Comparison of ENCODE assay signal across 9 cellular contexts in the genomic region with DNA sequence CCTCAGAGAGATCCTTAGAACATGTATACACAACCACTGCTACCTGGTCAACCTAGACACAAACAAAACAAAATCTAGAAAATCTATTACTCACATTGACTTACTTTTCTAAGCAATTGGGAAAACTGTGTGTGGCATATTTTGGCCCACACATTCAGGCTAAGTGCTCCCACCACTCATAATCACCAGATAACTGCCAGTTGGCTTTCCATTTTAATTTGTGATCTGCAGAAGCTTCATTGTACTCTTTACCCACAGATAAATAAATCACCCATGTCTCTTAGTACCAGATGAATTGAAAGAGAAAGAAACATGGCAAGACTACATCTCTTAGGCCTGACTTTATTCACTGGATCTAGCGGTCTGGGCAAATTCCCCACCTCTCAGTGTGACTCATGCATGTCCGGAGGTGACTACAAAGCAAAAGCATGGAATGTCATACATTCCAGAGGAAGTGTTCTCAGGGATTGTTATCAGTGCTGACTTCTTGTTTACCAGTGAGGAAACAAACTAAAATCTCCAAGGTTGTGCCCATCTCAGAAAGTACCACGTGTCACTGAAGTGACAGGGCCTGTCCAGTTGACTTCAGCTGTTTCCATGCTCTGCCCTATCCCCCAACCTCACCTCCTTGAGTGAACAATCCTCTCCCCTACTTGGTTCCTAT. TPM values are rescaled to one million over a fixed set of nuclear protein-coding genes. Genes with fewer than 3 reads are reported as not detected.
DNase-seq lines count a peak whose midpoint lies in the region; ATAC-seq and TF ChIP-seq lines count a peak whose summit lies in the region.
"Had no signal": no experiment of that assay in that cellular context is flagged by ENCODE, and none has a peak within 500 bp of the region (broad histone marks: within the 10 kb centered on the region; RNA-seq: fewer than 3 reads in every experiment).

No MANE protein-coding gene starts in this region.

- peaks cover 25 to 67% of the 10 kb centered on the region in 2 experiments for H3K4me1 ChIP-seq in SK-N-SH (ENCODE audit: control insufficient read depth in 1 of 2, insufficient read depth in 2 of 2, low read depth in 1 of 2, low read length in 1 of 2)

- no peak for ATAC-seq in HG02588 (IDR thresholded peaks at IDR 0.05; ENCODE audit: unreplicated experiment)
- ATAC-seq in HG03439 (IDR thresholded peaks at IDR 0.05; ENCODE audit: unreplicated experiment) = no peak
- ATAC-seq: stimulated activated naive CD8-positive, alpha-beta T cell treated with anti-CD3 and anti-CD28 coated beads, Interleukin-15, Interleukin-2, amounts not matched to agents 100 U/mL and 50 U/mL, for 24 hours had no signal

- H3K36me3 ChIP-seq in SK-N-SH (replicated peaks in 1 of 2; ENCODE audit: control insufficient read depth in 1 of 2, insufficient read depth in 2 of 2, low read length in 1 of 2) = peaks cover 0 to 12% of the 10 kb centered on the region in 2 experiments

- H3K79me2 ChIP-seq in SK-N-SH (ENCODE audit: insufficient read depth) = peaks cover 73% of the 10 kb centered on the region

- H3K9ac ChIP-seq in SK-N-SH = peak overlapping the region; percentile 96

- no peaks in the 10 kb centered on the region for H3K9me2 ChIP-seq in SK-N-SH

- POLR2A ChIA-PET in SK-N-SH (lab: Yijun Ruan, JAX) = no interaction called here

- no peaks in the 10 kb centered on the region for H3K27me3 ChIP-seq in SK-N-SH (ENCODE audit: insufficient read depth)

- H3K4me3 ChIP-seq in SK-N-SH (ENCODE audit: low read depth in 2 of 2, low read length in 1 of 2) = no peak overlapping the region

- in situ Hi-C loops in KBM-7 (cut with MboI; ENCODE audit: low pct_unique_long_range_greater_than_20kb, low sequenced_read_pairs) = no loop called here

- H4K20me1 ChIP-seq in SK-N-SH (ENCODE audit: insufficient read depth) = no peaks in the 10 kb centered on the region

- H3K4me2 ChIP-seq in SK-N-SH = peak overlapping the region; percentile 72; the same call in 1 of the 2 replicates

- H3K9me3 ChIP-seq in SK-N-SH = no peaks in the 10 kb centered on the region

- WGBS in SK-N-SH (ENCODE audit: low lambda C conversion rate) = 2% methylated on average over 3 of the region's 3 CpGs

- H2AFZ ChIP-seq in SK-N-SH (ENCODE audit: low read depth) = no peak overlapping the region

- H3K27ac ChIP-seq in SK-N-SH (ENCODE audit: low read depth in 2 of 2, low read length in 1 of 2) = peak overlapping the region; percentile 90 to 100

- no peak for TF ChIP-seq RAD21 in SK-N-SH (IDR thresholded peaks at IDR 0.05; ENCODE audit: low read length)

- peak; percentile 79 for DNase-seq in GM03348 (ENCODE audit: low spot score)
- DNase-seq in SK-N-SH = no peak
- DNase-seq in glomerular endothelial cell (ENCODE audit: extremely low read depth, low read depth, low spot score) = peak; percentile 99
- peak; percentile 100 for DNase-seq in renal cortical epithelial cell (ENCODE audit: low read depth)
- no peak for DNase-seq in activated gamma-delta T cell treated with Interleukin-2 at 50 U/mL for 16 hours
- no peak for DNase-seq in KBM-7
- DNase-seq: stimulated activated naive CD8-positive, alpha-beta T cell treated with anti-CD3 and anti-CD28 coated beads, Interleukin-15, Interleukin-2, amounts not matched to agents 100 U/mL and 50 U/mL, for 24 hours had no signal

- TF ChIP-seq CTCF in SK-N-SH (IDR thresholded peaks at IDR 0.05) = no peak

- peaks cover 79% of the 10 kb centered on the region for H3F3A ChIP-seq in SK-N-SH (replicated peaks; ENCODE audit: insufficient read depth)

- CTCF ChIA-PET in SK-N-SH (lab: Yijun Ruan, JAX) = interaction anchor here (0.5 to 3.9 kb wide), 2 partner anchors 21 kb away, joined by 3 to 15 read pairs; no protein-coding TSS in a partner anchor

- peak; percentile 45 to 100; a peak in 3 of 4 replicates for TF ChIP-seq EP300 in SK-N-SH (IDR thresholded peaks at IDR 0.05; ENCODE audit: borderline replicate concordance in 1 of 2, low read depth in 1 of 2, low read length in 1 of 2)

TF ChIP-seq in SK-N-SH, 30 proteins besides CTCF, POLR2A, EP300 and RAD21 (continues in another document):
- TF ChIP-seq, protein P1, sequence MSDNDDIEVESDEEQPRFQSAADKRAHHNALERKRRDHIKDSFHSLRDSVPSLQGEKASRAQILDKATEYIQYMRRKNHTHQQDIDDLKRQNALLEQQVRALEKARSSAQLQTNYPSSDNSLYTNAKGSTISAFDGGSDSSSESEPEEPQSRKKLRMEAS (IDR thresholded peaks at IDR 0.05; ENCODE audit: low read depth) = peak; percentile 94
- TF ChIP-seq ZBTB33 (IDR thresholded peaks at IDR 0.05; ENCODE audit: borderline replicate concordance, low read depth) (peak; percentile 87; the same call in 1 of the 2 replicates), ELF1 (IDR thresholded peaks at IDR 0.05) (peak; percentile 49; the same call in 1 of the 2 replicates), YY1 (IDR thresholded peaks at IDR 0.05; ENCODE audit: low read depth) (no peak), POLR2AphosphoS5 (IDR thresholded peaks at IDR 0.05; ENCODE audit: low read depth, low read length) (peak; percentile 89; the same call in 1 of the 2 replicates), SMC3 (IDR thresholded peaks at IDR 0.05; ENCODE audit: low read depth, low read length) (no peak; the same call in 1 of the 2 replicates), TEAD4 (IDR thresholded peaks at IDR 0.05; ENCODE audit: borderline replicate concordance, insufficient read depth) (peak; percentile 99), REST (IDR thresholded peaks at IDR 0.05; ENCODE audit: low read depth, low read length) (0 out of 2 replicates have a peak, but pooled peaks have one; percentile 57), IRF3 (IDR thresholded peaks at IDR 0.05; ENCODE audit: low read depth, low read length) (no peak), MEF2A (IDR thresholded peaks at IDR 0.05; ENCODE audit: borderline replicate concordance, low read depth) (peak; percentile 78; the same call in 1 of the 2 replicates), JUND (IDR thresholded peaks at IDR 0.05) (peak; percentile 99), RXRA (IDR thresholded peaks at IDR 0.05; ENCODE audit: borderline replicate concordance, low read depth) (peak; percentile 91; the same call in 1 of the 2 replicates)
- TF ChIP-seq, protein P2, sequence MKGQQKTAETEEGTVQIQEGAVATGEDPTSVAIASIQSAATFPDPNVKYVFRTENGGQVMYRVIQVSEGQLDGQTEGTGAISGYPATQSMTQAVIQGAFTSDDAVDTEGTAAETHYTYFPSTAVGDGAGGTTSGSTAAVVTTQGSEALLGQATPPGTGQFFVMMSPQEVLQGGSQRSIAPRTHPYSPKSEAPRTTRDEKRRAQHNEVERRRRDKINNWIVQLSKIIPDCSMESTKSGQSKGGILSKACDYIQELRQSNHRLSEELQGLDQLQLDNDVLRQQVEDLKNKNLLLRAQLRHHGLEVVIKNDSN (IDR thresholded peaks at IDR 0.05; ENCODE audit: borderline replicate concordance, low read depth) = peak; percentile 64; the same call in 1 of the 2 replicates

RNA-seq across cellular contexts. Expression of gene BCL10, which starts 52.4 kb away (rescaled TPM):
- 5.8 and 6.6 TPM in 2 replicates for polyA plus RNA-seq in SK-N-SH (2012; rRNA removed)
- 7.2 and 8.0 TPM in 2 replicates for polyA plus RNA-seq in SK-N-SH (2012; cell fraction: cytosol; rRNA removed)
- polyA plus RNA-seq in SK-N-SH (2012; cell fraction: nucleus; rRNA removed) = 5.5 and 7.7 TPM in 2 replicates
- total RNA-seq in glomerular endothelial cell (66.5 and 87.8 TPM in 2 replicates), renal cortical epithelial cell (40.0 and 84.0 TPM in 2 replicates)

Comparison
In these comparisons a context has a peak if more than half of its experiments do, and no peak if none do; other contexts are left out.
1. DNase-seq: peak in GM03348 (single experiment), glomerular endothelial cell (single experiment) and renal cortical epithelial cell (single experiment); none in SK-N-SH (single experiment), activated gamma-delta T cell treated with Interleukin-2 at 50 U/mL for 16 hours (single experiment) and KBM-7 (single experiment).